In genomic region chr2:218607436-218608115, GRCh38 we compare ENCODE assay signal across 9 cellular contexts. TPM values are rescaled to one million over a fixed set of nuclear protein-coding genes. Genes with fewer than 3 reads are reported as not detected.
DNase-seq lines count a peak whose midpoint lies in the region; ATAC-seq and TF ChIP-seq lines count a peak whose summit lies in the region.
"Had no signal": no experiment of that assay in that cellular context is flagged by ENCODE, and none has a peak within 500 bp of the region (broad histone marks: within the 10 kb centered on the region; RNA-seq: fewer than 3 reads in every experiment).

Gene PLCD4 (plus strand): TSS chr2:218607899. CDS start chr2:218615740, 7,841 bp downstream.

- no peaks in the 10 kb centered on the region for H3K9me3 ChIP-seq in iPS-15b (ENCODE audit: control insufficient read depth, insufficient read depth, low read length)
- no peaks in the 10 kb centered on the region for H3K9me3 ChIP-seq in smooth muscle cell (replicated peaks; ENCODE audit: low read depth)
- no peaks in the 10 kb centered on the region for H3K9me3 ChIP-seq in uterus
- H3K9me3 ChIP-seq: SJSA1 had no signal

- no peak for ATAC-seq in HG03342 (IDR thresholded peaks at IDR 0.05; ENCODE audit: unreplicated experiment)

- intact Hi-C loops in uterus (cut with DNase I; ENCODE audit: low total_unique reads) = no loop called here

- no peaks in the 10 kb centered on the region for H4K20me1 ChIP-seq in smooth muscle cell (ENCODE audit: low read depth)

- H3K4me3 ChIP-seq in HFF-Myc (replicated peaks; ENCODE audit: low read depth, low read length) = peak within 1 kb of the TSS; percentile 29
- peak within 1 kb of the TSS; percentile 13 for H3K4me3 ChIP-seq in astrocyte of the cerebellum (ENCODE audit: low read depth, low read length)
- peak within 1 kb of the TSS; percentile 8 for H3K4me3 ChIP-seq in iPS-15b (ENCODE audit: low read depth, low read length)
- H3K4me3 ChIP-seq in smooth muscle cell = no peak within 1 kb of the TSS
- H3K4me3 ChIP-seq in uterus = no peak within 1 kb of the TSS
- H3K4me3 ChIP-seq: SJSA1 had no signal

- TF ChIP-seq POLR2A in uterus (IDR thresholded peaks at IDR 0.05) = no peak

- H3K27me3 ChIP-seq in iPS-15b (ENCODE audit: control insufficient read depth, insufficient read depth, low read length) = no peaks in the 10 kb centered on the region
- H3K27me3 ChIP-seq in smooth muscle cell (ENCODE audit: low read depth) = peaks cover 5% of the 10 kb centered on the region
- H3K27me3 ChIP-seq in uterus = no peaks in the 10 kb centered on the region
- H3K27me3 ChIP-seq: SJSA1 had no signal

- H3K36me3 ChIP-seq in iPS-15b (ENCODE audit: control insufficient read depth, insufficient read depth, low read length) = no peaks in the 10 kb centered on the region
- no peaks in the 10 kb centered on the region for H3K36me3 ChIP-seq in smooth muscle cell (ENCODE audit: low read depth)
- no peaks in the 10 kb centered on the region for H3K36me3 ChIP-seq in uterus
- H3K36me3 ChIP-seq: SJSA1 had no signal

- H3K9ac ChIP-seq in iPS-15b (ENCODE audit: low read depth, low read length) (no peak within 1 kb of the TSS), smooth muscle cell (ENCODE audit: low read depth) (no peak within 1 kb of the TSS)

- H3K27ac ChIP-seq in smooth muscle cell (ENCODE audit: low read depth) (no peak within 1 kb of the TSS), uterus (no peak within 1 kb of the TSS)
- H3K27ac ChIP-seq: SJSA1 had no signal

- no peaks in the 10 kb centered on the region for H3K79me2 ChIP-seq in smooth muscle cell (ENCODE audit: low read depth)

- H3K4me2 ChIP-seq in smooth muscle cell = peak within 1 kb of the TSS; percentile 59

- peak within 1 kb of the TSS; percentile 54 for H2AFZ ChIP-seq in smooth muscle cell (ENCODE audit: low read depth)

- in situ Hi-C loops in astrocyte of the cerebellum (cut with HindIII; ENCODE audit: low sequenced_read_pairs) = no loop called here

- DNase-seq in HFF-Myc (ENCODE audit: extremely low read depth, low read depth) = peak; percentile 44
- DNase-seq in astrocyte of the cerebellum (ENCODE audit: low read depth) = no peak
- DNase-seq in smooth muscle cell (lab: John Stamatoyannopoulos, UW; ENCODE audit: unreplicated experiment) = no peak
- DNase-seq in uterus = no peak
- no peak for DNase-seq in activated naive CD4-positive, alpha-beta T cell treated with Interleukin-2 at 50 U/mL for 16 hours
- DNase-seq in mesenteric fat pad (ENCODE audit: low spot score) = no peak

- H3F3A ChIP-seq in smooth muscle cell (ENCODE audit: low read depth) = no peaks in the 10 kb centered on the region

- peaks cover 13% of the 10 kb centered on the region for H3K4me1 ChIP-seq in iPS-15b (ENCODE audit: control insufficient read depth, insufficient read depth, low read length)
- H3K4me1 ChIP-seq in smooth muscle cell (ENCODE audit: low read depth) = peaks cover 9% of the 10 kb centered on the region
- no peaks in the 10 kb centered on the region for H3K4me1 ChIP-seq in uterus

- 28% methylated on average over 8 of the region's 8 CpGs for WGBS in smooth muscle cell (ENCODE audit: low lambda C conversion rate)

- TF ChIP-seq CTCF in HFF-Myc (IDR thresholded peaks at IDR 0.05; ENCODE audit: low read depth, low read length, missing control alignments) = no peak
- TF ChIP-seq CTCF in astrocyte of the cerebellum (IDR thresholded peaks at IDR 0.05; ENCODE audit: low read depth, low read length, missing control alignments) = no peak
- no peak for TF ChIP-seq CTCF in smooth muscle cell (IDR thresholded peaks at IDR 0.05; ENCODE audit: borderline replicate concordance, insufficient read depth, poor library complexity, severe bottlenecking)
- no peak for TF ChIP-seq CTCF in uterus (IDR thresholded peaks at IDR 0.05)

RNA-seq across cellular contexts. Expression of gene PLCD4, which starts in this region (rescaled TPM):
- 0.18 TPM in 2 replicates for total RNA-seq in smooth muscle cell
- 0.63 and 2.5 TPM in 2 replicates for polyA plus RNA-seq in smooth muscle cell
- 1 to 10 TPM in 2 of 4 donors, under 1 TPM in 1, not detected in 1; 0.26 to 2.4 (median 1.2) TPM for total RNA-seq in uterus
- 1.0 TPM for total RNA-seq in mesenteric fat pad
- total RNA-seq: SJSA1 had no signal

Comparison
In these comparisons a context has a peak if more than half of its experiments do, and no peak if none do; other contexts are left out.
1. H3K4me3 ChIP-seq: peak in HFF-Myc (single experiment), astrocyte of the cerebellum (single experiment) and iPS-15b (single experiment); none in smooth muscle cell (single experiment) and uterus (0 of 2).